26 cellular contexts compared by ENCODE assay signal in genomic region chr12:1199700-1200099, GRCh38.
"Had no signal": no experiment of that assay in that cellular context is flagged by ENCODE, and none has a peak within 500 bp of the region (broad histone marks: within the 10 kb centered on the region; RNA-seq: fewer than 3 reads in every experiment).

No MANE protein-coding gene starts in this region.

- ATAC-seq: activated T-helper 17 cell treated with anti-CD3 and anti-CD28 coated beads, Interleukin-2, amount 50 U/mL, for 72 hours; K562; T-helper 17 cell had no signal

- H3K36me3 ChIP-seq: breast epithelium, Peyer's patch had no signal

- H3K4me3 ChIP-seq: breast epithelium, K562, Peyer's patch had no signal

- DNase-seq: activated B cell treated with CpG ODN at 0.5 μM for 24 hours; activated CD4-positive, alpha-beta T cell treated with anti-CD3 and anti-CD28 coated beads for 1 hour; activated CD4-positive, alpha-beta T cell treated with anti-CD3 and anti-CD28 coated beads, Interleukin-2, amount 10 ng/mL, durations not matched to agents 24 days and 14 days; activated CD4-positive, alpha-beta T cell treated with anti-CD3 and anti-CD28 coated beads, Interleukin-2, amount 50 U/mL, for 48 hours; activated gamma-delta T cell; activated naive CD4-positive, alpha-beta T cell treated with anti-CD3 and anti-CD28 coated beads for 36 hours; activated T-cell treated with anti-CD3 and anti-CD28 coated beads for 4 hours; activated T-cell treated with anti-CD3 and anti-CD28 coated beads, Interleukin-2, amount 50 U/mL, for 48 hours; amygdala; Karpas-422; MM.1S; NCI-H1105; NCI-H1436; NCI-H1694 treated with DMSO at 0.1 percent for 48 hours; NCI-H2029 treated with DMSO at 0.1 percent for 48 hours; NCI-H510A treated with DMSO at 0.1 percent for 48 hours; NCI-H69; NK-92 treated with Interleukin-12 subunit alpha and Interleukin-12 subunit beta, amount 100 ng/mL, for 24 hours; Peyer's patch; SIG-M5; T-helper 17 cell; T-helper 9 cell had no signal

- H3K27me3 ChIP-seq: breast epithelium, Peyer's patch had no signal

- H3K27ac ChIP-seq: breast epithelium, Peyer's patch, RWPE1 had no signal

- H3K4me1 ChIP-seq: breast epithelium had no signal
